ENCODE assay signal across 29 cellular contexts in the genomic region with DNA sequence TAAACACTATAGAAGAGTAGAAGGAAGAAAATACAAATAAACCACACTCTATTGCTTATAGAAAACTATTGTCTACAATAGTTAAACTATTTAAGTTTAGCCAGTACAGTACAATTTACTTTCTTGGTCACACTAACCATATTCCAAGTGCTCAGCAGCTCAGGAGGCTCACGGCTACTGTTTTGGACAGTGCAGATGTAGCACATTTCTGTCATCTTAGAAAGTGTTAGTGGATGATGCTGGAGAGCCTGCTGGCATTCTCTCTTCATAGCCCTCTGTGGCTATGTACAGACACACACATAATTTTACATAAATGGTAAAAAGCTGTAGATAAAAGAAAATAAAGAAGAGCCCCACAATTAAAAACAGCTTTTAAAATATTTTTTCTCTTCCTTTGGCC. TPM values are rescaled to one million over a fixed set of nuclear protein-coding genes. Genes with fewer than 3 reads are reported as not detected.
DNase-seq lines count a peak whose midpoint lies in the region; ATAC-seq lines count a peak whose summit lies in the region.
"Had no signal": no experiment of that assay in that cellular context is flagged by ENCODE, and none has a peak within 500 bp of the region (broad histone marks: within the 10 kb centered on the region; RNA-seq: fewer than 3 reads in every experiment).

No MANE protein-coding gene starts in this region.

- no peak overlapping the region for H3K4me3 ChIP-seq in right cardiac atrium (ENCODE audit: low read length)
- H3K4me3 ChIP-seq: A549; BLaER1; BLaER1 treated with 17β-estradiol and CSF1 and Interleukin-3, amounts not matched to agents 10 nM and 100 nM had no signal

- ATAC-seq in left cardiac atrium (peak; percentile 62 to 63), Right ventricle myocardium superior (ENCODE audit: poor library complexity) (no peak), right cardiac atrium (peak; percentile 64 to 81), left ventricle myocardium superior (no peak)
- ATAC-seq: A549; CD8-positive, alpha-beta T cell had no signal

- peaks cover 5% of the 10 kb centered on the region for H3K4me1 ChIP-seq in right cardiac atrium (ENCODE audit: control insufficient read depth, insufficient read depth, low read length)
- H3K4me1 ChIP-seq: A549, BE2C, BLaER1, Caco-2 had no signal

- H3K27me3 ChIP-seq in right cardiac atrium (ENCODE audit: control insufficient read depth, insufficient read depth) = no peaks in the 10 kb centered on the region
- H3K27me3 ChIP-seq: BE2C; BLaER1; BLaER1 treated with 17β-estradiol and CSF1 and Interleukin-3, amounts not matched to agents 10 nM and 100 nM had no signal

- WGBS in right cardiac atrium = 60% methylated on average over 1 of the region's 1 CpG

- no peak overlapping the region for H3K27ac ChIP-seq in right cardiac atrium (ENCODE audit: low read length)
- H3K27ac ChIP-seq: 22Rv1; A549; BLaER1; BLaER1 treated with 17β-estradiol and CSF1 and Interleukin-3, amounts not matched to agents 10 nM and 100 nM; C4-2B had no signal

- DNase-seq in left cardiac atrium (no peak), Right ventricle myocardium superior (no peak), right cardiac atrium (no peak), left ventricle myocardium superior (no peak)
- DNase-seq: 8988T; ACHN; AML-193; BE2C; C1 segment of cervical spinal cord; Caco-2; Calu3; CD4-positive, alpha-beta memory T cell; CD4-positive, alpha-beta T cell; CD4-positive, CD25-positive, alpha-beta regulatory T cell; CD8-positive, alpha-beta memory T cell; CD8-positive, alpha-beta T cell; COR-L47; DMS 273 treated with DMSO at 0.1 percent for 48 hours; DMS153; DMS53; DMS79; DMS79 treated with DMSO at 0.1 percent for 48 hours; DND-41; EL had no signal

- peaks cover 2% of the 10 kb centered on the region for H3K9me3 ChIP-seq in right cardiac atrium (ENCODE audit: control insufficient read depth, low read length)
- H3K9me3 ChIP-seq: A549, BE2C, Caco-2 had no signal

- intact Hi-C loops in left cardiac atrium (cut with DNase I) = no loop called here
- intact Hi-C loops in Right ventricle myocardium superior (cut with DNase I) = no loop called here
- intact Hi-C loops in right cardiac atrium (cut with DNase I) = no loop called here
- intact Hi-C loops in left ventricle myocardium superior (cut with micrococcal nuclease) = no loop called here

RNA-seq across cellular contexts. Expression of gene NUDT16, which starts 23.8 kb away (rescaled TPM):
- total RNA-seq in left cardiac atrium (10 to 100 TPM; 19.8 to 25.4 TPM), Right ventricle myocardium superior (25.0 TPM), right cardiac atrium (10 to 100 TPM; 22.5 to 35.4 (median 26.2) TPM), left ventricle myocardium superior (26.0 TPM)
- polyA plus RNA-seq in right cardiac atrium = 23.6 TPM

Comparison
In these comparisons a context has a peak if more than half of its experiments do, and no peak if none do; other contexts are left out.
1. ATAC-seq: peak in left cardiac atrium (2 of 2) and right cardiac atrium (2 of 2); none in Right ventricle myocardium superior (single experiment) and left ventricle myocardium superior (single experiment).